Comparison of ENCODE assay signal across 15 cellular contexts in the genomic region with DNA sequence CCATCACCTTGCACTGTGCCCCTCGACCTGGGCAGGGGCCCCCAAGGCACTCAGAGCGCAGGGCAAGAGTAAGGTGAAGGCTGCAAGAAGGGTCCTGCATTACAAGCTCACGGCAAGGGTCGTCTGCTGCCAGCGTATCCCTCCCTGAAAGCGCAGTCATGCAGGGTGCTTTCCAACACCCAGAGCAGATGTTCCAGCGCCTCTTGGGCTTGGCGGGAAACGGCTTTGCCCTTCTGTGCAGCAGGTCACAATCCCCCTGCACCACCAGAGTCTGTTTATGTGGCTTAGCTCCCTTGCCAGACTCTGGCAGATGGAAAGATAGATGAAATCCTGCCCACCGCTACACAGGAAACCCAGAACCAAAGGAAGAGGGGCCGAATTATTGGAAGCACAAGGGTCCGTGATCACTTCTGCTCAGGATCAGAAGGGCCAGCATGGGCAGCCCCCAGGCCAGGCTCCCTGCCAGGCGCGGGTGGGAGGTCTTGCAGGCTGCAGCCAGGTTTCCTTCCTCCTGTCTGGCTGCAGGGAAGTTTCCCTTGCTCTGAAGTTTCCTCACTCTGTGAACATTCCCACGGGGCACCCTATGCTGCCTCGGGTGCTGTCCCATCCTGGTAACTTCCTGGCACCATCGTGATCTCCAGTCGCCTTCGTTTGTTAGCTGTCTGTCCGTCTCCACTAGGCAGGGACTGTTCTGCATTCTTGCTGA.
DNase-seq lines count a peak whose midpoint lies in the region; ATAC-seq and TF ChIP-seq lines count a peak whose summit lies in the region.
"Had no signal": no experiment of that assay in that cellular context is flagged by ENCODE, and none has a peak within 500 bp of the region (broad histone marks: within the 10 kb centered on the region; RNA-seq: fewer than 3 reads in every experiment).

No MANE protein-coding gene starts in this region.

- H3K56ac ChIP-seq in IMR-90 (ENCODE audit: extremely low read depth, insufficient read depth, low read length) = no peak overlapping the region

- H2BK20ac ChIP-seq in IMR-90 (ENCODE audit: low read depth, low read length) = no peak overlapping the region

- H2BK120ac ChIP-seq in IMR-90 (ENCODE audit: low read depth, low read length) (no peak overlapping the region), mesenchymal stem cell (ENCODE audit: low read depth, low read length) (no peak overlapping the region)

- H3K27me3 ChIP-seq in IMR-90 (ENCODE audit: control insufficient read depth, insufficient read depth, low read length) (no peaks in the 10 kb centered on the region), mesenchymal stem cell (ENCODE audit: control insufficient read depth in 1 of 2, insufficient read depth in 1 of 2, low read length in 2 of 2) (no peaks in the 10 kb centered on the region)

- POLR2A ChIA-PET in IMR-90 (lab: Charles Lee; ENCODE audit: unreplicated experiment) = no interaction called here

- no peak overlapping the region for H3K18ac ChIP-seq in IMR-90 (ENCODE audit: low read depth, low read length)
- H3K18ac ChIP-seq in mesenchymal stem cell (ENCODE audit: low read depth in 1 of 2, low read length in 2 of 2) = no peak overlapping the region

- H3K23ac ChIP-seq in IMR-90 (ENCODE audit: low read depth, low read length) = no peak overlapping the region
- no peak overlapping the region for H3K23ac ChIP-seq in mesenchymal stem cell (ENCODE audit: low read length in 2 of 2)

- no peak overlapping the region for H2BK12ac ChIP-seq in mesenchymal stem cell (ENCODE audit: low read length in 2 of 2)

- H3K4me3 ChIP-seq in IMR-90 (ENCODE audit: insufficient read depth, low read depth, low read length) (no peak overlapping the region), mesenchymal stem cell (ENCODE audit: insufficient read depth in 1 of 2, low read depth in 1 of 2, low read length in 2 of 2) (no peak overlapping the region)

- TF ChIP-seq RAD21 in IMR-90 (IDR thresholded peaks at IDR 0.05; ENCODE audit: low read length) = no peak

- H3K9ac ChIP-seq in IMR-90 (ENCODE audit: low read depth, low read length) = no peak overlapping the region
- no peak overlapping the region for H3K9ac ChIP-seq in mesenchymal stem cell (ENCODE audit: low read length)

- H4K5ac ChIP-seq in IMR-90 (ENCODE audit: low read depth, low read length) = no peak overlapping the region

- H3K36me3 ChIP-seq in IMR-90 (ENCODE audit: control insufficient read depth, insufficient read depth, low read length) (peaks cover 1% of the 10 kb centered on the region; the same call in 1 of the 2 replicates), mesenchymal stem cell (ENCODE audit: control insufficient read depth in 1 of 2, insufficient read depth in 2 of 2, low read depth in 1 of 2, low read length in 2 of 2) (peaks cover 0 to 22% of the 10 kb centered on the region in 2 experiments)

- no TSS peak for BruUV-seq in IMR-90 (replicated peaks; lab: Mats Ljungman, UMichigan)

- H3K27ac ChIP-seq in IMR-90 (ENCODE audit: insufficient read depth, low read length) (no peak overlapping the region), mesenchymal stem cell (ENCODE audit: low read length, poor library complexity, severe bottlenecking) (no peak overlapping the region)

- ATAC-seq in IMR-90 (ENCODE audit: low read depth) (no peak), HG03439 (IDR thresholded peaks at IDR 0.05; ENCODE audit: unreplicated experiment) (no peak)
- ATAC-seq: PC-3 had no signal

- intact Hi-C loops in IMR-90 (cut with micrococcal nuclease) = no loop called here

- H2AK5ac ChIP-seq in IMR-90 (ENCODE audit: low read depth, low read length) = no peak overlapping the region
- H2AK5ac ChIP-seq in mesenchymal stem cell (ENCODE audit: low read length, severe bottlenecking) = no peak overlapping the region

- H3K4me1 ChIP-seq in IMR-90 (ENCODE audit: control insufficient read depth, insufficient read depth, low read length) (peaks cover 6% of the 10 kb centered on the region), mesenchymal stem cell (ENCODE audit: control insufficient read depth, insufficient read depth, low read depth, low read length) (no peaks in the 10 kb centered on the region)

- TF ChIP-seq POLR2A in IMR-90 (IDR thresholded peaks at IDR 0.05; ENCODE audit: low read depth, low read length) = no peak

- peak overlapping the region; percentile 23 for H2AK9ac ChIP-seq in IMR-90 (replicated peaks; ENCODE audit: low read depth, low read length, poor library complexity)

- H3K79me1 ChIP-seq in IMR-90 (ENCODE audit: low read depth in 1 of 2, low read length in 2 of 2) (peaks cover 7 to 15% of the 10 kb centered on the region in 2 experiments; a peak in 2 of 4 replicates), mesenchymal stem cell (replicated peaks; ENCODE audit: low read length, poor library complexity, severe bottlenecking) (no peaks in the 10 kb centered on the region)

- in situ Hi-C loops in IMR-90 (cut with MboI; ENCODE audit: low sequenced_read_pairs) = no loop called here

- CTCF ChIA-PET in IMR-90 (lab: Yijun Ruan, JAX) = no interaction called here

- H4K91ac ChIP-seq in IMR-90 (ENCODE audit: insufficient read depth, low read depth, low read length) = no peak overlapping the region
- peak overlapping the region; percentile 43 for H4K91ac ChIP-seq in mesenchymal stem cell (ENCODE audit: low read length)

- H2BK5ac ChIP-seq in IMR-90 (ENCODE audit: low read depth, low read length, poor library complexity, severe bottlenecking) (no peak overlapping the region), mesenchymal stem cell (ENCODE audit: low read depth, low read length, poor library complexity, severe bottlenecking) (no peak overlapping the region)

- no peak overlapping the region for H3K4me2 ChIP-seq in IMR-90 (ENCODE audit: low read depth, low read length)
- H3K4me2 ChIP-seq in mesenchymal stem cell (ENCODE audit: low read length, poor library complexity, severe bottlenecking) = no peak overlapping the region

- H3K4ac ChIP-seq in IMR-90 (ENCODE audit: low read depth, low read length) = no peak overlapping the region
- no peak overlapping the region for H3K4ac ChIP-seq in mesenchymal stem cell (ENCODE audit: low read depth in 1 of 2, low read length in 2 of 2)

- peak; percentile 74 for DNase-seq in D341Med (ENCODE audit: low spot score)
- no peak for DNase-seq in IMR-90
- peak; percentile 29 for DNase-seq in SK-N-DZ (ENCODE audit: low spot score)
- DNase-seq in mesenchymal stem cell = no peak
- no peak for DNase-seq in NCI-H2081 treated with DMSO at 0.1 percent for 48 hours (lab: John Stamatoyannopoulos, UW)
- DNase-seq in ecto neural progenitor cell (ENCODE audit: low spot score) = no peak
- DNase-seq: ACHN; CD4-positive, alpha-beta memory T cell; HFFc6; MM.1S; NCI-H1105; NCI-H187 treated with DMSO at 0.1 percent for 48 hours; NCI-H510A; PC-3 had no signal

- WGBS in IMR-90 (ENCODE audit: extremely low coverage in 2 of 2, insufficient read length in 1 of 2), 2 experiments = 77% methylated on average over 12 of the region's 20 CpGs; no CpG with 5 or more reads in 1 of the 2 experiments
- 83% methylated on average over 20 of the region's 20 CpGs for WGBS in mesenchymal stem cell

- H4K20me1 ChIP-seq in IMR-90 (ENCODE audit: insufficient read depth, low read length) = no peaks in the 10 kb centered on the region

- H2AFZ ChIP-seq in IMR-90 (replicated peaks; ENCODE audit: low read length, poor library complexity) = no peak overlapping the region
- H2AFZ ChIP-seq in mesenchymal stem cell (ENCODE audit: low read depth, low read length) = no peak overlapping the region

- peaks cover 7% of the 10 kb centered on the region; the same call in 1 of the 2 replicates for H3K9me1 ChIP-seq in IMR-90 (ENCODE audit: insufficient read depth, low read length)

- dilution Hi-C loops in IMR-90 (cut with HindIII; ENCODE audit: low sequenced_read_pairs, unreplicated experiment) = no loop called here

- H2BK15ac ChIP-seq in IMR-90 (ENCODE audit: low read depth, low read length) (no peak overlapping the region), mesenchymal stem cell (ENCODE audit: low read depth, poor library complexity, severe bottlenecking) (no peak overlapping the region)

- H3K14ac ChIP-seq in IMR-90 (replicated peaks; ENCODE audit: low read depth, low read length) = no peak overlapping the region
- no peak overlapping the region for H3K14ac ChIP-seq in mesenchymal stem cell (ENCODE audit: low read length in 2 of 2)

- H3K9me3 ChIP-seq in IMR-90 (ENCODE audit: control insufficient read depth, insufficient read depth, low read length) (no peaks in the 10 kb centered on the region), mesenchymal stem cell (ENCODE audit: control insufficient read depth, low read length) (no peaks in the 10 kb centered on the region)

- H4K8ac ChIP-seq in IMR-90 (ENCODE audit: low read depth in 2 of 2, low read length in 2 of 2) (no peak overlapping the region), mesenchymal stem cell (ENCODE audit: low read length) (no peak overlapping the region)

- TF ChIP-seq CTCF in IMR-90 (conservative IDR thresholded peaks at IDR 0.05; ENCODE audit: low read depth, low read length) = no peak

TF ChIP-seq in IMR-90, 13 proteins besides CTCF, POLR2A, EP300 and RAD21 (continues in another document):
- TF ChIP-seq, protein P1, sequence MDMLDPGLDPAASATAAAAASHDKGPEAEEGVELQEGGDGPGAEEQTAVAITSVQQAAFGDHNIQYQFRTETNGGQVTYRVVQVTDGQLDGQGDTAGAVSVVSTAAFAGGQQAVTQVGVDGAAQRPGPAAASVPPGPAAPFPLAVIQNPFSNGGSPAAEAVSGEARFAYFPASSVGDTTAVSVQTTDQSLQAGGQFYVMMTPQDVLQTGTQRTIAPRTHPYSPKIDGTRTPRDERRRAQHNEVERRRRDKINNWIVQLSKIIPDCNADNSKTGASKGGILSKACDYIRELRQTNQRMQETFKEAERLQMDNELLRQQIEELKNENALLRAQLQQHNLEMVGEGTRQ (IDR thresholded peaks at IDR 0.05; ENCODE audit: low read depth, low read length) = no peak
- no peak for TF ChIP-seq NFE2L2 (IDR thresholded peaks at IDR 0.05; ENCODE audit: low read depth, low read length)
- TF ChIP-seq MAFK (IDR thresholded peaks at IDR 0.05; ENCODE audit: low read depth, low read length) = no peak
- TF ChIP-seq, protein P2, sequence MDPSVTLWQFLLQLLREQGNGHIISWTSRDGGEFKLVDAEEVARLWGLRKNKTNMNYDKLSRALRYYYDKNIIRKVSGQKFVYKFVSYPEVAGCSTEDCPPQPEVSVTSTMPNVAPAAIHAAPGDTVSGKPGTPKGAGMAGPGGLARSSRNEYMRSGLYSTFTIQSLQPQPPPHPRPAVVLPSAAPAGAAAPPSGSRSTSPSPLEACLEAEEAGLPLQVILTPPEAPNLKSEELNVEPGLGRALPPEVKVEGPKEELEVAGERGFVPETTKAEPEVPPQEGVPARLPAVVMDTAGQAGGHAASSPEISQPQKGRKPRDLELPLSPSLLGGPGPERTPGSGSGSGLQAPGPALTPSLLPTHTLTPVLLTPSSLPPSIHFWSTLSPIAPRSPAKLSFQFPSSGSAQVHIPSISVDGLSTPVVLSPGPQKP (IDR thresholded peaks at IDR 0.05; ENCODE audit: borderline replicate concordance, low read depth, low read length) = no peak
- no peak for TF ChIP-seq SMC3 (IDR thresholded peaks at IDR 0.05; ENCODE audit: low read depth, low read length)
- TF ChIP-seq BHLHE40 (IDR thresholded peaks at IDR 0.05; ENCODE audit: low read depth, low read length) = no peak
- no peak for TF ChIP-seq MAZ (IDR thresholded peaks at IDR 0.05; ENCODE audit: borderline replicate concordance, low read depth, low read length)
- TF ChIP-seq CHD1 (IDR thresholded peaks at IDR 0.05; ENCODE audit: low read depth, low read length) = no peak

Comparison
In these comparisons a context has a peak if more than half of its experiments do, and no peak if none do; other contexts are left out.
1. DNase-seq: peak in D341Med (single experiment) and SK-N-DZ (single experiment); none in IMR-90 (single experiment), mesenchymal stem cell (single experiment), NCI-H2081 treated with DMSO at 0.1 percent for 48 hours (single experiment) and ecto neural progenitor cell (single experiment).